ENCODE assay signal across 1 cellular context in genomic region chr4:159420162-159421057, GRCh38.
TF ChIP-seq lines count a peak whose summit lies in the region.

No MANE protein-coding gene starts in this region.

TF ChIP-seq in HepG2, 621 proteins besides CTCF, POLR2A, EP300 and RAD21 (continued from another document and continues in another):
- TF ChIP-seq UBTF (CRISPR knock-in tag; IDR thresholded peaks at IDR 0.05) (no peak), MTA3 (CRISPR knock-in tag; IDR thresholded peaks at IDR 0.05) (no peak), ZNF737 (CRISPR knock-in tag; IDR thresholded peaks at IDR 0.05; ENCODE audit: borderline replicate concordance) (no peak), ZFP82 (CRISPR knock-in tag; IDR thresholded peaks at IDR 0.05; ENCODE audit: borderline replicate concordance) (no peak), ZEB1 (IDR thresholded peaks at IDR 0.05; ENCODE audit: insufficient replicate concordance, low read depth) (peak; percentile 76), SIN3A (IDR thresholded peaks at IDR 0.05; ENCODE audit: borderline replicate concordance, low read depth, low read length) (no peak), TAF15 (IDR thresholded peaks at IDR 0.05; ENCODE audit: low read depth, low read length, poor library complexity, severe bottlenecking) (no peak), ZNF333 (CRISPR knock-in tag; IDR thresholded peaks at IDR 0.05; ENCODE audit: borderline replicate concordance) (no peak), AGO1 (IDR thresholded peaks at IDR 0.05; ENCODE audit: low read depth, low read length, poor library complexity, severe bottlenecking) (no peak), ZMYM3 (CRISPR knock-in tag; IDR thresholded peaks at IDR 0.05) (peak; percentile 89), ZBTB38 (CRISPR knock-in tag; IDR thresholded peaks at IDR 0.05) (peak; percentile 81), SP140L (CRISPR knock-in tag; IDR thresholded peaks at IDR 0.05; ENCODE audit: borderline replicate concordance) (no peak), HOXA5 (CRISPR knock-in tag; IDR thresholded peaks at IDR 0.05) (no peak; the same call in 1 of the 2 replicates), SRSF9 (IDR thresholded peaks at IDR 0.05; ENCODE audit: borderline replicate concordance, insufficient read depth, low read depth, low read length, poor library complexity, severe bottlenecking) (no peak), ZBTB43 (CRISPR knock-in tag; conservative IDR thresholded peaks at IDR 0.05) (peak; percentile 93), ZBTB8A (CRISPR knock-in tag; IDR thresholded peaks at IDR 0.05; ENCODE audit: borderline replicate concordance, low read depth) (no peak), DPF2 (CRISPR knock-in tag; IDR thresholded peaks at IDR 0.05; ENCODE audit: borderline replicate concordance, low read depth) (peak; percentile 94), POLR2AphosphoS5 (IDR thresholded peaks at IDR 0.05; ENCODE audit: low read depth, low read length) (no peak), FOXJ3 (CRISPR knock-in tag; IDR thresholded peaks at IDR 0.05; ENCODE audit: borderline replicate concordance) (peak; percentile 95), RNF2 (conservative IDR thresholded peaks at IDR 0.05; ENCODE audit: low read depth) (no peak), SAFB2 (CRISPR knock-in tag; IDR thresholded peaks at IDR 0.05; ENCODE audit: borderline replicate concordance, low read depth) (no peak), TOPORS (CRISPR knock-in tag; IDR thresholded peaks at IDR 0.05) (no peak; the same call in 1 of the 2 replicates), HOXA7 (CRISPR knock-in tag; IDR thresholded peaks at IDR 0.05) (no peak), GATAD2A (CRISPR knock-in tag; IDR thresholded peaks at IDR 0.05) (peak; percentile 98), ISL2 (CRISPR knock-in tag; IDR thresholded peaks at IDR 0.05) (peak; percentile 94), GPBP1L1 (CRISPR knock-in tag; IDR thresholded peaks at IDR 0.05) (no peak), MBNL3 (CRISPR knock-in tag; conservative IDR thresholded peaks at IDR 0.05) (no peak), ZNF501 (CRISPR knock-in tag; IDR thresholded peaks at IDR 0.05) (peak; percentile 35; the same call in 1 of the 2 replicates), ZNF367 (CRISPR knock-in tag; IDR thresholded peaks at IDR 0.05; ENCODE audit: borderline replicate concordance) (no peak), CHD4 (IDR thresholded peaks at IDR 0.05; ENCODE audit: borderline replicate concordance, low read length) (no peak), JUNB (CRISPR knock-in tag; IDR thresholded peaks at IDR 0.05; ENCODE audit: borderline replicate concordance) (no peak), ZNF816 (CRISPR knock-in tag; IDR thresholded peaks at IDR 0.05; ENCODE audit: borderline replicate concordance) (no peak), ZNF891 (CRISPR knock-in tag; IDR thresholded peaks at IDR 0.05) (no peak), ZNF614 (CRISPR knock-in tag; IDR thresholded peaks at IDR 0.05; ENCODE audit: borderline replicate concordance) (peak; percentile 97), IKZF4 (CRISPR knock-in tag; IDR thresholded peaks at IDR 0.05; ENCODE audit: borderline replicate concordance, low read depth, not compliant biosample characterization) (no peak), THYN1 (CRISPR knock-in tag; IDR thresholded peaks at IDR 0.05; ENCODE audit: borderline replicate concordance, low read depth) (no peak), GTF2F1 (IDR thresholded peaks at IDR 0.05; ENCODE audit: low read length) (no peak)
- TF ChIP-seq, protein P1, sequence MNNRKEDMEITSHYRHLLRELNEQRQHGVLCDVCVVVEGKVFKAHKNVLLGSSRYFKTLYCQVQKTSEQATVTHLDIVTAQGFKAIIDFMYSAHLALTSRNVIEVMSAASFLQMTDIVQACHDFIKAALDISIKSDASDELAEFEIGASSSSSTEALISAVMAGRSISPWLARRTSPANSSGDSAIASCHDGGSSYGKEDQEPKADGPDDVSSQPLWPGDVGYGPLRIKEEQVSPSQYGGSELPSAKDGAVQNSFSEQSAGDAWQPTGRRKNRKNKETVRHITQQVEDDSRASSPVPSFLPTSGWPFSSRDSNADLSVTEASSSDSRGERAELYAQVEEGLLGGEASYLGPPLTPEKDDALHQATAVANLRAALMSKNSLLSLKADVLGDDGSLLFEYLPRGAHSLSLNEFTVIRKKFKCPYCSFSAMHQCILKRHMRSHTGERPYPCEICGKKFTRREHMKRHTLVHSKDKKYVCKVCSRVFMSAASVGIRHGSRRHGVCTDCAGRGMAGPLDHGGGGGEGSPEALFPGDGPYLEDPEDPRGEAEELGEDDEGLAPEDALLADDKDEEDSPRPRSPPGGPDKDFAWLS (CRISPR knock-in tag; IDR thresholded peaks at IDR 0.05; ENCODE audit: borderline replicate concordance) = no peak
- TF ChIP-seq, protein P2, sequence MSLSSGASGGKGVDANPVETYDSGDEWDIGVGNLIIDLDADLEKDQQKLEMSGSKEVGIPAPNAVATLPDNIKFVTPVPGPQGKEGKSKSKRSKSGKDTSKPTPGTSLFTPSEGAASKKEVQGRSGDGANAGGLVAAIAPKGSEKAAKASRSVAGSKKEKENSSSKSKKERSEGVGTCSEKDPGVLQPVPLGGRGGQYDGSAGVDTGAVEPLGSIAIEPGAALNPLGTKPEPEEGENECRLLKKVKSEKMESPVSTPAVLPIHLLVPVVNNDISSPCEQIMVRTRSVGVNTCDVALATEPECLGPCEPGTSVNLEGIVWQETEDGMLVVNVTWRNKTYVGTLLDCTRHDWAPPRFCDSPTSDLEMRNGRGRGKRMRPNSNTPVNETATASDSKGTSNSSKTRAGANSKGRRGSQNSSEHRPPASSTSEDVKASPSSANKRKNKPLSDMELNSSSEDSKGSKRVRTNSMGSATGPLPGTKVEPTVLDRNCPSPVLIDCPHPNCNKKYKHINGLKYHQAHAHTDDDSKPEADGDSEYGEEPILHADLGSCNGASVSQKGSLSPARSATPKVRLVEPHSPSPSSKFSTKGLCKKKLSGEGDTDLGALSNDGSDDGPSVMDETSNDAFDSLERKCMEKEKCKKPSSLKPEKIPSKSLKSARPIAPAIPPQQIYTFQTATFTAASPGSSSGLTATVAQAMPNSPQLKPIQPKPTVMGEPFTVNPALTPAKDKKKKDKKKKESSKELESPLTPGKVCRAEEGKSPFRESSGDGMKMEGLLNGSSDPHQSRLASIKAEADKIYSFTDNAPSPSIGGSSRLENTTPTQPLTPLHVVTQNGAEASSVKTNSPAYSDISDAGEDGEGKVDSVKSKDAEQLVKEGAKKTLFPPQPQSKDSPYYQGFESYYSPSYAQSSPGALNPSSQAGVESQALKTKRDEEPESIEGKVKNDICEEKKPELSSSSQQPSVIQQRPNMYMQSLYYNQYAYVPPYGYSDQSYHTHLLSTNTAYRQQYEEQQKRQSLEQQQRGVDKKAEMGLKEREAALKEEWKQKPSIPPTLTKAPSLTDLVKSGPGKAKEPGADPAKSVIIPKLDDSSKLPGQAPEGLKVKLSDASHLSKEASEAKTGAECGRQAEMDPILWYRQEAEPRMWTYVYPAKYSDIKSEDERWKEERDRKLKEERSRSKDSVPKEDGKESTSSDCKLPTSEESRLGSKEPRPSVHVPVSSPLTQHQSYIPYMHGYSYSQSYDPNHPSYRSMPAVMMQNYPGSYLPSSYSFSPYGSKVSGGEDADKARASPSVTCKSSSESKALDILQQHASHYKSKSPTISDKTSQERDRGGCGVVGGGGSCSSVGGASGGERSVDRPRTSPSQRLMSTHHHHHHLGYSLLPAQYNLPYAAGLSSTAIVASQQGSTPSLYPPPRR (CRISPR knock-in tag; IDR thresholded peaks at IDR 0.05; ENCODE audit: borderline replicate concordance) = peak; percentile 81; the same call in 1 of the 2 replicates
- TF ChIP-seq, protein P3, sequence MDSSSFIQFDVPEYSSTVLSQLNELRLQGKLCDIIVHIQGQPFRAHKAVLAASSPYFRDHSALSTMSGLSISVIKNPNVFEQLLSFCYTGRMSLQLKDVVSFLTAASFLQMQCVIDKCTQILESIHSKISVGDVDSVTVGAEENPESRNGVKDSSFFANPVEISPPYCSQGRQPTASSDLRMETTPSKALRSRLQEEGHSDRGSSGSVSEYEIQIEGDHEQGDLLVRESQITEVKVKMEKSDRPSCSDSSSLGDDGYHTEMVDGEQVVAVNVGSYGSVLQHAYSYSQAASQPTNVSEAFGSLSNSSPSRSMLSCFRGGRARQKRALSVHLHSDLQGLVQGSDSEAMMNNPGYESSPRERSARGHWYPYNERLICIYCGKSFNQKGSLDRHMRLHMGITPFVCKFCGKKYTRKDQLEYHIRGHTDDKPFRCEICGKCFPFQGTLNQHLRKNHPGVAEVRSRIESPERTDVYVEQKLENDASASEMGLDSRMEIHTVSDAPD (CRISPR knock-in tag; IDR thresholded peaks at IDR 0.05) = peak; percentile 30; the same call in 1 of the 2 replicates
- TF ChIP-seq, protein P4, sequence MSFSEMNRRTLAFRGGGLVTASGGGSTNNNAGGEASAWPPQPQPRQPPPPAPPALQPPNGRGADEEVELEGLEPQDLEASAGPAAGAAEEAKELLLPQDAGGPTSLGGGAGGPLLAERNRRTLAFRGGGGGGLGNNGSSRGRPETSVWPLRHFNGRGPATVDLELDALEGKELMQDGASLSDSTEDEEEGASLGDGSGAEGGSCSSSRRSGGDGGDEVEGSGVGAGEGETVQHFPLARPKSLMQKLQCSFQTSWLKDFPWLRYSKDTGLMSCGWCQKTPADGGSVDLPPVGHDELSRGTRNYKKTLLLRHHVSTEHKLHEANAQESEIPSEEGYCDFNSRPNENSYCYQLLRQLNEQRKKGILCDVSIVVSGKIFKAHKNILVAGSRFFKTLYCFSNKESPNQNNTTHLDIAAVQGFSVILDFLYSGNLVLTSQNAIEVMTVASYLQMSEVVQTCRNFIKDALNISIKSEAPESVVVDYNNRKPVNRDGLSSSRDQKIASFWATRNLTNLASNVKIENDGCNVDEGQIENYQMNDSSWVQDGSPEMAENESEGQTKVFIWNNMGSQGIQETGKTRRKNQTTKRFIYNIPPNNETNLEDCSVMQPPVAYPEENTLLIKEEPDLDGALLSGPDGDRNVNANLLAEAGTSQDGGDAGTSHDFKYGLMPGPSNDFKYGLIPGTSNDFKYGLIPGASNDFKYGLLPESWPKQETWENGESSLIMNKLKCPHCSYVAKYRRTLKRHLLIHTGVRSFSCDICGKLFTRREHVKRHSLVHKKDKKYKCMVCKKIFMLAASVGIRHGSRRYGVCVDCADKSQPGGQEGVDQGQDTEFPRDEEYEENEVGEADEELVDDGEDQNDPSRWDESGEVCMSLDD (CRISPR knock-in tag; IDR thresholded peaks at IDR 0.05; ENCODE audit: borderline replicate concordance) = peak; percentile 99
- TF ChIP-seq, protein P5, sequence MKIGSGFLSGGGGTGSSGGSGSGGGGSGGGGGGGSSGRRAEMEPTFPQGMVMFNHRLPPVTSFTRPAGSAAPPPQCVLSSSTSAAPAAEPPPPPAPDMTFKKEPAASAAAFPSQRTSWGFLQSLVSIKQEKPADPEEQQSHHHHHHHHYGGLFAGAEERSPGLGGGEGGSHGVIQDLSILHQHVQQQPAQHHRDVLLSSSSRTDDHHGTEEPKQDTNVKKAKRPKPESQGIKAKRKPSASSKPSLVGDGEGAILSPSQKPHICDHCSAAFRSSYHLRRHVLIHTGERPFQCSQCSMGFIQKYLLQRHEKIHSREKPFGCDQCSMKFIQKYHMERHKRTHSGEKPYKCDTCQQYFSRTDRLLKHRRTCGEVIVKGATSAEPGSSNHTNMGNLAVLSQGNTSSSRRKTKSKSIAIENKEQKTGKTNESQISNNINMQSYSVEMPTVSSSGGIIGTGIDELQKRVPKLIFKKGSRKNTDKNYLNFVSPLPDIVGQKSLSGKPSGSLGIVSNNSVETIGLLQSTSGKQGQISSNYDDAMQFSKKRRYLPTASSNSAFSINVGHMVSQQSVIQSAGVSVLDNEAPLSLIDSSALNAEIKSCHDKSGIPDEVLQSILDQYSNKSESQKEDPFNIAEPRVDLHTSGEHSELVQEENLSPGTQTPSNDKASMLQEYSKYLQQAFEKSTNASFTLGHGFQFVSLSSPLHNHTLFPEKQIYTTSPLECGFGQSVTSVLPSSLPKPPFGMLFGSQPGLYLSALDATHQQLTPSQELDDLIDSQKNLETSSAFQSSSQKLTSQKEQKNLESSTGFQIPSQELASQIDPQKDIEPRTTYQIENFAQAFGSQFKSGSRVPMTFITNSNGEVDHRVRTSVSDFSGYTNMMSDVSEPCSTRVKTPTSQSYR (CRISPR knock-in tag; IDR thresholded peaks at IDR 0.05; ENCODE audit: borderline replicate concordance) = peak; percentile 83
- TF ChIP-seq, protein P6, sequence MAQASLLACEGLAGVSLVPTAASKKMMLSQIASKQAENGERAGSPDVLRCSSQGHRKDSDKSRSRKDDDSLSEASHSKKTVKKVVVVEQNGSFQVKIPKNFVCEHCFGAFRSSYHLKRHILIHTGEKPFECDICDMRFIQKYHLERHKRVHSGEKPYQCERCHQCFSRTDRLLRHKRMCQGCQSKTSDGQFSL (CRISPR knock-in tag; IDR thresholded peaks at IDR 0.05) = no peak
